In genomic region chr1:153560771-153561170, GRCh38 we compare ENCODE assay signal across 29 cellular contexts. TPM values are rescaled to one million over a fixed set of nuclear protein-coding genes. Genes with fewer than 3 reads are reported as not detected.
"Had no signal": no experiment of that assay in that cellular context is flagged by ENCODE, and none has a peak within 500 bp of the region (broad histone marks: within the 10 kb centered on the region; RNA-seq: fewer than 3 reads in every experiment).

No MANE protein-coding gene starts in this region.

- H3K9me3 Mint-ChIP-seq: activated naive CD4-positive, alpha-beta T cell treated with anti-CD3 and anti-CD28 coated beads, Interleukin-2, amount 50 U/mL, for 72 hours; activated naive CD8-positive, alpha-beta T cell treated with anti-CD3 and anti-CD28 coated beads, Interleukin-2, amount 50 U/mL, for 24 hours; activated T-cell treated with anti-CD3 and anti-CD28 coated beads, Interleukin-2, amount 50 U/mL, for 4 hours; T-helper 1 cell treated with Interleukin-12 subunit alpha and Interleukin-12 subunit beta and Interleukin-4 antibody, amounts not matched to agents 30 μg/mL and 1 μg/mL, for 36 hours had no signal

- H3K27ac ChIP-seq: ascending aorta, body of pancreas, cardiac muscle cell, KMS-11 had no signal

- H3K27ac Mint-ChIP-seq: activated naive CD8-positive, alpha-beta T cell treated with anti-CD3 and anti-CD28 coated beads, Interleukin-2, amount 50 U/mL, for 24 hours had no signal

- ATAC-seq: activated CD4-positive, CD25-positive, alpha-beta regulatory T cell treated with anti-CD3 and anti-CD28 coated beads, Interleukin-2, amount 50 U/mL, for 24 hours; activated CD8-positive, alpha-beta T cell treated with anti-CD3 and anti-CD28 coated beads, Interleukin-2, amount 10 ng/mL, durations not matched to agents 7 days and 5 days; activated naive CD4-positive, alpha-beta T cell treated with anti-CD3 and anti-CD28 coated beads, Interleukin-2, amount 50 U/mL, for 72 hours; activated naive CD8-positive, alpha-beta T cell treated with anti-CD3 and anti-CD28 coated beads, Interleukin-2, amount 50 U/mL, for 24 hours; activated T-cell treated with anti-CD3 and anti-CD28 coated beads, Interleukin-2, amount 50 U/mL, for 4 hours; body of pancreas; Panc1 had no signal

- H3K36me3 ChIP-seq: ascending aorta, cardiac muscle cell, MG63 had no signal

- H3K27me3 ChIP-seq: ascending aorta, body of pancreas, cardiac muscle cell, MG63 had no signal

- H3K4me3 Mint-ChIP-seq: activated CD8-positive, alpha-beta T cell treated with anti-CD3 and anti-CD28 coated beads, Interleukin-2, amount 10 ng/mL, durations not matched to agents 7 days and 5 days; activated naive CD8-positive, alpha-beta T cell treated with anti-CD3 and anti-CD28 coated beads, Interleukin-2, amount 50 U/mL, for 24 hours; activated T-cell treated with anti-CD3 and anti-CD28 coated beads, Interleukin-2, amount 50 U/mL, for 4 hours; T-helper 1 cell treated with Interleukin-12 subunit alpha and Interleukin-12 subunit beta and Interleukin-4 antibody, amounts not matched to agents 30 μg/mL and 1 μg/mL, for 36 hours had no signal

- DNase-seq: activated CD4-positive, alpha-beta T cell treated with anti-CD3 and anti-CD28 coated beads for 4 hours; activated CD8-positive, alpha-beta memory T cell treated with anti-CD3 and anti-CD28 coated beads, Interleukin-2, amount 50 U/mL, for 48 hours; activated CD8-positive, alpha-beta T cell treated with anti-CD3 and anti-CD28 coated beads, Interleukin-2, amount 10 ng/mL, durations not matched to agents 7 days and 5 days; activated effector memory CD4-positive, alpha-beta T cell treated with anti-CD3 and anti-CD28 coated beads, Interleukin-2, amount 50 U/mL, for 16 hours; activated naive CD4-positive, alpha-beta T cell treated with Interleukin-2 at 50 U/mL for 16 hours; activated naive CD8-positive, alpha-beta T cell treated with anti-CD3 and anti-CD28 coated beads, Interleukin-2, amount 50 U/mL, for 24 hours; activated T-cell treated with anti-CD3 and anti-CD28 coated beads, Interleukin-2, amount 50 U/mL, for 4 hours; amniotic stem cell; body of pancreas; MG63; MV-4-11; NCI-H1092 treated with DMSO at 0.1 percent for 48 hours; NCI-H1417 treated with DMSO at 0.1 percent for 48 hours; NCI-H1694; NCI-H2029; NCI-H345; NCI-H510A; NCI-H526 treated with DMSO at 0.1 percent for 48 hours; NK-92 treated with Interleukin-12 subunit alpha and Interleukin-12 subunit beta, amount 100 ng/mL, for 24 hours; OCI-M1; SHP77 treated with DMSO at 0.1 percent for 48 hours had no signal

- H3K9me3 ChIP-seq: ascending aorta, body of pancreas had no signal

- H3K36me3 Mint-ChIP-seq: activated naive CD4-positive, alpha-beta T cell treated with anti-CD3 and anti-CD28 coated beads, Interleukin-2, amount 50 U/mL, for 72 hours had no signal

- H3K27me3 Mint-ChIP-seq: activated naive CD8-positive, alpha-beta T cell treated with anti-CD3 and anti-CD28 coated beads, Interleukin-2, amount 50 U/mL, for 24 hours had no signal

- H3K4me3 ChIP-seq: ascending aorta, body of pancreas, cardiac muscle cell, MG63 had no signal

RNA-seq across cellular contexts. Expression of gene S100A2, which starts 4.9 kb away (rescaled TPM):
- total RNA-seq: ascending aorta, body of pancreas, cardiac muscle cell had no signal

RNA-seq across cellular contexts. Expression of gene S100A3, which starts 11.7 kb away (rescaled TPM):
- total RNA-seq: activated CD8-positive, alpha-beta T cell treated with anti-CD3 and anti-CD28 coated beads, Interleukin-2, amount 10 ng/mL, durations not matched to agents 7 days and 5 days; activated naive CD4-positive, alpha-beta T cell treated with anti-CD3 and anti-CD28 coated beads, Interleukin-2, amount 50 U/mL, for 72 hours; activated T-cell treated with anti-CD3 and anti-CD28 coated beads, Interleukin-2, amount 50 U/mL, for 4 hours; ascending aorta; body of pancreas; cardiac muscle cell had no signal

RNA-seq across cellular contexts. Expression of gene S100A4, which starts 15.2 kb away (rescaled TPM):
- total RNA-seq: SK-MEL-5 had no signal

RNA-seq across cellular contexts. Expression of gene S100A5, which starts 20.0 kb away (rescaled TPM):
- total RNA-seq: ascending aorta, body of pancreas, cardiac muscle cell, SK-MEL-5 had no signal
